ENCODE assay signal across 1 cellular context in the genomic region with DNA sequence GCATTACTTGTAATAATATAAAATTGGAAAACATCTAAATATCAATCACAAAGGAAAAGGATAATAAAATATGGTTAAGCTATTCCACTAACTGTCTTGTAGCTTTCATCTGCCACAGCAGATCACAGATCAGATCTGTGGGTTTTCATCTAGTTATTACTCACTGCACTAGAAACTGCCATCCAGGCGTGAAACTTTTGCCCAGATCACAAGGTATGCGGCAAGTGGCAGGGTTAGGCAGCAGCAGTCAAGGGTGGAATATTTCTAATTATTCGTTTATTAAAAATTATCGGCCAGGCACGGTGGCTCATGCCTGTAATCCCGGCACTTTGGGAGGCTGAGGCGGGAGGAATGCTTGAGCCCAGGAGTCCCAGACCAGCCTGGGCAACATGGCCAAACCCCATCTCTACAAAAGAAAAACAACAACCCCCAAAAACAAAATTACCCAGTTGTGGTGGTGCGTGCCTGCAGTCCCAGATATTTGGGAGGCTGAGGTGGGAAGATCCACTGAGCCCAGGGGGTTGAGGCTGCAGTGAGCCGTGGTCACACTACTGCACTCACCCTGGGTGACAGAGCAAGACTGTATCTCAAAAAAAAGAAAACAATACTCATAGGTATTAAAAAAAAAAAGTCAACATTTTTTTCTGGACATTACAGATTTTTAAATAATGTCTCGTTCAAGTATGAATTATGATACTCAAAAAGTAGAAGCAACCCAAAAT.
TF ChIP-seq lines count a peak whose summit lies in the region.

No MANE protein-coding gene starts in this region.

TF ChIP-seq in HepG2, 621 proteins besides CTCF, POLR2A, EP300 and RAD21:
- TF ChIP-seq HIVEP1 (CRISPR knock-in tag; IDR thresholded peaks at IDR 0.05) (no peak), ELF4 (CRISPR knock-in tag; IDR thresholded peaks at IDR 0.05; ENCODE audit: borderline replicate concordance) (no peak), NPAS2 (CRISPR knock-in tag; IDR thresholded peaks at IDR 0.05; ENCODE audit: borderline replicate concordance) (no peak), ZNF274 (CRISPR knock-in tag; IDR thresholded peaks at IDR 0.05) (no peak)
- TF ChIP-seq, protein P1, sequence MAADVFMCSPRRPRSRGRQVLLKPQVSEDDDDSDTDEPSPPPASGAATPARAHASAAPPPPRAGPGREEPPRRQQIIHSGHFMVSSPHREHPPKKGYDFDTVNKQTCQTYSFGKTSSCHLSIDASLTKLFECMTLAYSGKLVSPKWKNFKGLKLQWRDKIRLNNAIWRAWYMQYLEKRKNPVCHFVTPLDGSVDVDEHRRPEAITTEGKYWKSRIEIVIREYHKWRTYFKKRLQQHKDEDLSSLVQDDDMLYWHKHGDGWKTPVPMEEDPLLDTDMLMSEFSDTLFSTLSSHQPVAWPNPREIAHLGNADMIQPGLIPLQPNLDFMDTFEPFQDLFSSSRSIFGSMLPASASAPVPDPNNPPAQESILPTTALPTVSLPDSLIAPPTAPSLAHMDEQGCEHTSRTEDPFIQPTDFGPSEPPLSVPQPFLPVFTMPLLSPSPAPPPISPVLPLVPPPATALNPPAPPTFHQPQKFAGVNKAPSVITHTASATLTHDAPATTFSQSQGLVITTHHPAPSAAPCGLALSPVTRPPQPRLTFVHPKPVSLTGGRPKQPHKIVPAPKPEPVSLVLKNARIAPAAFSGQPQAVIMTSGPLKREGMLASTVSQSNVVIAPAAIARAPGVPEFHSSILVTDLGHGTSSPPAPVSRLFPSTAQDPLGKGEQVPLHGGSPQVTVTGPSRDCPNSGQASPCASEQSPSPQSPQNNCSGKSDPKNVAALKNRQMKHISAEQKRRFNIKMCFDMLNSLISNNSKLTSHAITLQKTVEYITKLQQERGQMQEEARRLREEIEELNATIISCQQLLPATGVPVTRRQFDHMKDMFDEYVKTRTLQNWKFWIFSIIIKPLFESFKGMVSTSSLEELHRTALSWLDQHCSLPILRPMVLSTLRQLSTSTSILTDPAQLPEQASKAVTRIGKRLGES (CRISPR knock-in tag; IDR thresholded peaks at IDR 0.05; ENCODE audit: borderline replicate concordance), result no peak
